In the genomic region with DNA sequence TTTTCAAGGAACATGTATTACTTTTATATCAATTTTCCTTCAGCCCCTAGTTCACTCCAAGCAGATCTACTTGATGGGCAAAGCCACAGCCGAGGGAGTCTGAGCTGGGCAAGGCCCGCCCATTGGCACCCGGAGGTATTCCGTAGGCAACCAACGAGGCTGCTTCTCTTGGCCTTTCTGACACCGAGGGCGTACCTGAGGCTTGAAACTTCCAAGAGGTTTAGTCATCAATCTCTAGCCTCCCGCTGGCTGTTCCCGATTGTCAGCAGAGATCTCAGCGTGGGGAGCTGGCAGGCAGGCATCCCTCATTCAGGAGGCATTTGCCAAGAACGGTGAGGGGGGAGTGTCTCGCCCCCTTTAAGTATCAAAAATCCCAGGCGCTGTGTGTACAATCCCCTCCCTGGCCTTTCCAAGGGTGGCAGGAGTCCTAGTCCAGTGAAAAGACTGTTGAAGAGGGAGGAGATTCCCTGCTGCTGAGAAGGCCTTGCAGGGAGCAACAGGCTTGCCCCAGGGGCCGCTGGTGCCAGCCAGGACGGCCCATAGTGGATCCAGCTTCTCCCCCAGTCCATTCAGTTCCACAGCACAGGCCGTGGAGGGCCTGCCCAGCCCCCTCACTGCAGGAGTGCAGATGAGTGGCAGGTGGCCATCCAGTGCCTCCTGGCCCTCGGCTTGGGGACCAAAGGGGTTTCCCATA, we compare ENCODE assay signal across 17 cellular contexts.
A peak's percentile ranks its signal among the peaks of the same experiment; 100 is the strongest.
DNase-seq lines count a peak whose midpoint lies in the region; ATAC-seq, FAIRE-seq and TF ChIP-seq lines count a peak whose summit lies in the region.
"Had no signal": no experiment of that assay in that cellular context is flagged by ENCODE, and none has a peak within 500 bp of the region (broad histone marks: within the 10 kb centered on the region; RNA-seq: fewer than 3 reads in every experiment).

No MANE protein-coding gene starts in this region.

- TF ChIP-seq CTCF in epithelial cell of esophagus (IDR thresholded peaks at IDR 0.05; ENCODE audit: insufficient read depth, low read depth, low read length, missing control alignments): no peak
- no peak for TF ChIP-seq CTCF in foreskin fibroblast (IDR thresholded peaks at IDR 0.05; ENCODE audit: low read depth, low read length)

- ATAC-seq in GM18858 (IDR thresholded peaks at IDR 0.05; ENCODE audit: unreplicated experiment): no peak
- ATAC-seq: mucosa of descending colon had no signal

- no peak for TF ChIP-seq POLR2A in H54 (IDR thresholded peaks at IDR 0.05; ENCODE audit: low read depth, low read length)

- DNase-seq in H54 (ENCODE audit: insufficient read length, low spot score): peak; percentile 41
- peak; percentile 72 for DNase-seq in NCI-H345 treated with DMSO at 0.1 percent for 48 hours (lab: John Stamatoyannopoulos, UW; ENCODE audit: unreplicated experiment)
- DNase-seq in epithelial cell of esophagus (ENCODE audit: low read depth): peak; percentile 92
- DNase-seq in pons (ENCODE audit: low spot score): peak; percentile 25
- no peak for DNase-seq in foreskin fibroblast
- DNase-seq in stimulated activated CD4-positive, alpha-beta T cell treated with anti-CD3 and anti-CD28 coated beads, Interleukin-1b, Interleukin-23, amount 100 ng/mL, for 48 hours: no peak
- no peak for DNase-seq in NCI-H748 (lab: John Stamatoyannopoulos, UW; ENCODE audit: unreplicated experiment)
- DNase-seq: activated naive CD4-positive, alpha-beta T cell treated with Interleukin-2 at 50 U/mL for 16 hours; brain microvascular endothelial cell; effector memory CD4-positive, alpha-beta T cell; EL; foreskin melanocyte; mucosa of descending colon; NCI-H2171 had no signal

- H3K4me3 ChIP-seq in epithelial cell of esophagus (ENCODE audit: low read length) (no peak overlapping the region), foreskin fibroblast (ENCODE audit: low read depth in 1 of 2, low read length in 2 of 2) (no peak overlapping the region)
- H3K4me3 ChIP-seq: mucosa of descending colon, suprapubic skin had no signal

- peak; percentile 27 for FAIRE-seq in H54 (lab: Jason Lieb, UNC)
- FAIRE-seq: GM12892 had no signal

Comparison
In these comparisons a context has a peak if more than half of its experiments do, and no peak if none do; other contexts are left out.
1. DNase-seq: peak in H54 (single experiment), NCI-H345 treated with DMSO at 0.1 percent for 48 hours (single experiment), epithelial cell of esophagus (single experiment) and pons (single experiment); none in foreskin fibroblast (0 of 2), stimulated activated CD4-positive, alpha-beta T cell treated with anti-CD3 and anti-CD28 coated beads, Interleukin-1b, Interleukin-23, amount 100 ng/mL, for 48 hours (single experiment) and NCI-H748 (single experiment).